In the genomic region with DNA sequence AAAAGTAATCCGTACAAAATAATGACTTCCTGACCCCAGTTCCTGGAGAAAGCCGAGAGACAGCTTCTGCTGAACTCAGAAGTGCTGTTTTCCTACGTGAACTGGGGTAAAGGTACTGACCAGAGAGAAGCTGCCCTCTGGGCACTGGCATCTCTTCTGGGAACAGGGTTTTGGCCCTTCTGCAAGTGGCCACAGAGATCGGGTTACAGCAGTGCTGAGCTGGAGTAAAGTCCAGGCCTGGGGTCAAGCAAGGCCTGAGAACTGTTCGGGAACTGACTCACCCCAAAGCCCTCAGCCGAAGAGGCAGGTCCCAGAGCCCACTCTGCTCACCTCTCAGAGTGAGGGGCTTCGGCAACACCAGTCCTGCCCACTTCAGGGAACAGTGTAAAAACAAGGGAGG, we compare ENCODE assay signal across 11 cellular contexts.
DNase-seq lines count a peak whose midpoint lies in the region; ATAC-seq, FAIRE-seq and TF ChIP-seq lines count a peak whose summit lies in the region.
"Had no signal": no experiment of that assay in that cellular context is flagged by ENCODE, and none has a peak within 500 bp of the region (broad histone marks: within the 10 kb centered on the region; RNA-seq: fewer than 3 reads in every experiment).

No MANE protein-coding gene starts in this region.

- H3K9me1 ChIP-seq in K562 (ENCODE audit: control insufficient read depth, insufficient read depth, low read length) = no peaks in the 10 kb centered on the region

- H3K4me1 Mint-ChIP-seq in stimulated activated effector memory CD8-positive, alpha-beta T cell treated with anti-CD3 and anti-CD28 coated beads, Interleukin-12 subunit alpha, Interleukin-12 subunit beta, amount 100 ng/mL, for 72 hours = peaks cover 46% of the 10 kb centered on the region

- no peak for FAIRE-seq in K562 (lab: Jason Lieb, UNC)

- no peak overlapping the region for H3K27ac Mint-ChIP-seq in stimulated activated effector memory CD8-positive, alpha-beta T cell treated with anti-CD3 and anti-CD28 coated beads, Interleukin-12 subunit alpha, Interleukin-12 subunit beta, amount 100 ng/mL, for 72 hours

- H3K9me3 ChIP-seq in K562 (replicated peaks; ENCODE audit: control insufficient read depth, insufficient read depth, low read depth, low read length) = no peaks in the 10 kb centered on the region
- no peaks in the 10 kb centered on the region for H3K9me3 ChIP-seq in mesodermal cell (ENCODE audit: control insufficient read depth, low read length)
- H3K9me3 ChIP-seq in tibial nerve = no peaks in the 10 kb centered on the region

- no peaks in the 10 kb centered on the region for H3K79me2 ChIP-seq in KMS-11 (ENCODE audit: insufficient read depth, low read depth)
- no peaks in the 10 kb centered on the region for H3K79me2 ChIP-seq in K562 (ENCODE audit: control insufficient read depth, insufficient read depth, low read length)

- no peak for TF ChIP-seq RAD21 in K562 (CRISPR knock-in tag; conservative IDR thresholded peaks at IDR 0.05 in 1 of 2, IDR thresholded peaks at IDR 0.05 in 1 of 2)

- H3K36me3 Mint-ChIP-seq in stimulated activated effector memory CD8-positive, alpha-beta T cell treated with anti-CD3 and anti-CD28 coated beads, Interleukin-12 subunit alpha, Interleukin-12 subunit beta, amount 100 ng/mL, for 72 hours = no peaks in the 10 kb centered on the region
- H3K36me3 Mint-ChIP-seq: brain had no signal

- TF ChIP-seq CTCF in AG10803 (conservative IDR thresholded peaks at IDR 0.05; ENCODE audit: low read length) (no peak), KMS-11 (conservative IDR thresholded peaks at IDR 0.05; ENCODE audit: low read depth, low read length) (no peak), K562 (IDR thresholded peaks at IDR 0.05 in 2 of 3, conservative IDR thresholded peaks at IDR 0.05 in 1 of 3; ENCODE audit: insufficient read depth in 2 of 3, low read depth in 1 of 3, low read length in 3 of 3) (no peak), tibial nerve (IDR thresholded peaks at IDR 0.05) (no peak)

- POLR2A ChIA-PET in K562 (lab: Yijun Ruan, JAX) = interaction anchor here (0.9 to 1.4 kb wide), 5 partner anchors 9 to 338 kb away, joined by 3 to 5 read pairs (median 3); no protein-coding TSS in a partner anchor

- H2AFZ ChIP-seq in KMS-11 (ENCODE audit: low read depth) (no peak overlapping the region), K562 (ENCODE audit: low read depth, low read length) (peak overlapping the region; percentile 82)

- CTCF ChIA-PET in K562 (lab: Yijun Ruan, JAX; ENCODE audit: low intra/inter-chr PET ratio) = no interaction called here

- no TSS peak for BruUV-seq in K562 (replicated peaks; lab: Mats Ljungman, UMichigan)

- H3K27me3 ChIP-seq in KMS-11 (ENCODE audit: insufficient read depth, low read depth) (peaks cover 18% of the 10 kb centered on the region; the same call in 1 of the 2 replicates), K562 (ENCODE audit: control insufficient read depth in 2 of 2, insufficient read depth in 2 of 2, low read length in 2 of 2) (no peaks in the 10 kb centered on the region), tibial nerve (no peaks in the 10 kb centered on the region)

- H4K20me1 ChIP-seq in KMS-11 (ENCODE audit: insufficient read depth) (no peaks in the 10 kb centered on the region), K562 (replicated peaks; ENCODE audit: control insufficient read depth, insufficient read depth, low read length) (no peaks in the 10 kb centered on the region)

- H3K9me3 Mint-ChIP-seq in stimulated activated effector memory CD8-positive, alpha-beta T cell treated with anti-CD3 and anti-CD28 coated beads, Interleukin-12 subunit alpha, Interleukin-12 subunit beta, amount 100 ng/mL, for 72 hours = no peaks in the 10 kb centered on the region
- H3K9me3 Mint-ChIP-seq: brain had no signal

- in situ Hi-C loops in K562 (cut with MboI) = no loop called here

- no peak for TF ChIP-seq EP300 in K562 (IDR thresholded peaks at IDR 0.05; ENCODE audit: low read length)
- no peak for TF ChIP-seq EP300 in tibial nerve (IDR thresholded peaks at IDR 0.05)

- H3K27ac ChIP-seq in KMS-11 (no peak overlapping the region), K562 (ENCODE audit: extremely low read depth, low read depth, low read length) (no peak overlapping the region), mesodermal cell (ENCODE audit: low read depth, low read length, severe bottlenecking) (peak overlapping the region; percentile 3), tibial nerve (no peak overlapping the region)

- H3K36me3 ChIP-seq in KMS-11 (ENCODE audit: insufficient read depth) (no peaks in the 10 kb centered on the region), K562 (ENCODE audit: control insufficient read depth, insufficient read depth, low read length) (no peaks in the 10 kb centered on the region), mesodermal cell (ENCODE audit: control insufficient read depth, insufficient read depth, low read length) (no peaks in the 10 kb centered on the region), tibial nerve (no peaks in the 10 kb centered on the region)

- DNase-seq in AG10803 (ENCODE audit: low read depth) (peak; percentile 58), K562 (ENCODE audit: extremely low read depth in 1 of 4, low spot score in 3 of 4) (no peak), GF-D8 (lab: John Stamatoyannopoulos, UW) (no peak), tibial nerve (ENCODE audit: low spot score in 2 of 2) (no peak), RPMI8226 (no peak)
- DNase-seq in stimulated activated effector memory CD8-positive, alpha-beta T cell treated with anti-CD3 and anti-CD28 coated beads, Interleukin-12 subunit alpha, Interleukin-12 subunit beta, amount 100 ng/mL, for 72 hours (ENCODE audit: low spot score in 2 of 2) = no peak
- DNase-seq: NCI-H2227 treated with DMSO at 0.1 percent for 48 hours had no signal

- WGBS in K562 (ENCODE audit: insufficient coverage, low coverage, missing lambda C conversion rate) = 35% methylated on average over 7 of the region's 7 CpGs
- WGBS in mesodermal cell (ENCODE audit: insufficient coverage in 2 of 2), 2 experiments = 72 to 85% methylated on average over 4 to 6 of the region's 7 CpGs
- WGBS in tibial nerve, 2 donors = 35 to 48% methylated on average over 7 of the region's 7 CpGs

- peaks cover 75% of the 10 kb centered on the region for H3K4me1 ChIP-seq in KMS-11 (ENCODE audit: low read depth, poor library complexity, severe bottlenecking)
- peaks cover 0 to 24% of the 10 kb centered on the region in 2 experiments; a peak in 4 of 5 replicates for H3K4me1 ChIP-seq in K562 (replicated peaks in 1 of 2; ENCODE audit: control insufficient read depth in 2 of 2, insufficient read depth in 2 of 2, low read length in 2 of 2)
- H3K4me1 ChIP-seq in mesodermal cell (ENCODE audit: control insufficient read depth, insufficient read depth, low read length, poor library complexity, severe bottlenecking) = peaks cover 17% of the 10 kb centered on the region
- peaks cover 0 to 13% (median 4%) of the 10 kb centered on the region in 4 donors for H3K4me1 ChIP-seq in tibial nerve

- no peak overlapping the region for H3K4me3 ChIP-seq in AG10803 (ENCODE audit: low read length)
- H3K4me3 ChIP-seq in KMS-11 (IDR thresholded peaks at IDR 0.05; ENCODE audit: insufficient read depth, low read depth, low read length) = no peak overlapping the region
- no peak overlapping the region for H3K4me3 ChIP-seq in K562
- no peak overlapping the region for H3K4me3 ChIP-seq in mesodermal cell (ENCODE audit: extremely low read depth, insufficient read depth, low read length, poor library complexity, severe bottlenecking)
- no peak overlapping the region for H3K4me3 ChIP-seq in tibial nerve
- H3K4me3 ChIP-seq: skin epidermis had no signal

- intact Hi-C loops in K562 (cut with micrococcal nuclease) = no loop called here

- no peak overlapping the region for H3K9ac ChIP-seq in KMS-11
- peak overlapping the region in 1 of 2 experiments; percentile 74; a peak in 2 of 4 replicates for H3K9ac ChIP-seq in K562 (ENCODE audit: insufficient read depth in 1 of 2, low read depth in 2 of 2, low read length in 2 of 2)

- TF ChIP-seq POLR2A in K562 (conservative IDR thresholded peaks at IDR 0.05) = no peak
- no peak for TF ChIP-seq POLR2A in tibial nerve (IDR thresholded peaks at IDR 0.05)

- ATAC-seq in K562 = peak; percentile 60
- ATAC-seq in stimulated activated effector memory CD8-positive, alpha-beta T cell treated with anti-CD3 and anti-CD28 coated beads, Interleukin-12 subunit alpha, Interleukin-12 subunit beta, amount 100 ng/mL, for 72 hours = no peak

- H3K4me3 Mint-ChIP-seq in stimulated activated effector memory CD8-positive, alpha-beta T cell treated with anti-CD3 and anti-CD28 coated beads, Interleukin-12 subunit alpha, Interleukin-12 subunit beta, amount 100 ng/mL, for 72 hours = no peak overlapping the region
- H3K4me3 Mint-ChIP-seq: brain had no signal

- H3K4me2 ChIP-seq in KMS-11 (peak overlapping the region; percentile 64), K562 (ENCODE audit: insufficient read depth, low read length) (no peak overlapping the region)

TF ChIP-seq in K562, 482 proteins besides CTCF, POLR2A, EP300 and RAD21 (continues in another document):
- TF ChIP-seq IRF2 (CRISPR knock-in tag; IDR thresholded peaks at IDR 0.05) (no peak), SPI1 (IDR thresholded peaks at IDR 0.05; ENCODE audit: borderline replicate concordance, low read depth, low read length) (no peak), BRD4 (IDR thresholded peaks at IDR 0.05) (no peak), CCAR2 (IDR thresholded peaks at IDR 0.05; ENCODE audit: low read depth, low read length) (no peak), CBX3 (IDR thresholded peaks at IDR 0.05; ENCODE audit: borderline replicate concordance in 1 of 2, low read length in 2 of 2) (no peak)
- TF ChIP-seq, protein P1, sequence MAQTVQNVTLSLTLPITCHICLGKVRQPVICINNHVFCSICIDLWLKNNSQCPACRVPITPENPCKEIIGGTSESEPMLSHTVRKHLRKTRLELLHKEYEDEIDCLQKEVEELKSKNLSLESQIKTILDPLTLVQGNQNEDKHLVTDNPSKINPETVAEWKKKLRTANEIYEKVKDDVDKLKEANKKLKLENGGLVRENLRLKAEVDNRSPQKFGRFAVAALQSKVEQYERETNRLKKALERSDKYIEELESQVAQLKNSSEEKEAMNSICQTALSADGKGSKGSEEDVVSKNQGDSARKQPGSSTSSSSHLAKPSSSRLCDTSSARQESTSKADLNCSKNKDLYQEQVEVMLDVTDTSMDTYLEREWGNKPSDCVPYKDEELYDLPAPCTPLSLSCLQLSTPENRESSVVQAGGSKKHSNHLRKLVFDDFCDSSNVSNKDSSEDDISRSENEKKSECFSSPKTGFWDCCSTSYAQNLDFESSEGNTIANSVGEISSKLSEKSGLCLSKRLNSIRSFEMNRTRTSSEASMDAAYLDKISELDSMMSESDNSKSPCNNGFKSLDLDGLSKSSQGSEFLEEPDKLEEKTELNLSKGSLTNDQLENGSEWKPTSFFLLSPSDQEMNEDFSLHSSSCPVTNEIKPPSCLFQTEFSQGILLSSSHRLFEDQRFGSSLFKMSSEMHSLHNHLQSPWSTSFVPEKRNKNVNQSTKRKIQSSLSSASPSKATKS (CRISPR knock-in tag; IDR thresholded peaks at IDR 0.05) = no peak
